1 cellular context compared by ENCODE assay signal in the genomic region with DNA sequence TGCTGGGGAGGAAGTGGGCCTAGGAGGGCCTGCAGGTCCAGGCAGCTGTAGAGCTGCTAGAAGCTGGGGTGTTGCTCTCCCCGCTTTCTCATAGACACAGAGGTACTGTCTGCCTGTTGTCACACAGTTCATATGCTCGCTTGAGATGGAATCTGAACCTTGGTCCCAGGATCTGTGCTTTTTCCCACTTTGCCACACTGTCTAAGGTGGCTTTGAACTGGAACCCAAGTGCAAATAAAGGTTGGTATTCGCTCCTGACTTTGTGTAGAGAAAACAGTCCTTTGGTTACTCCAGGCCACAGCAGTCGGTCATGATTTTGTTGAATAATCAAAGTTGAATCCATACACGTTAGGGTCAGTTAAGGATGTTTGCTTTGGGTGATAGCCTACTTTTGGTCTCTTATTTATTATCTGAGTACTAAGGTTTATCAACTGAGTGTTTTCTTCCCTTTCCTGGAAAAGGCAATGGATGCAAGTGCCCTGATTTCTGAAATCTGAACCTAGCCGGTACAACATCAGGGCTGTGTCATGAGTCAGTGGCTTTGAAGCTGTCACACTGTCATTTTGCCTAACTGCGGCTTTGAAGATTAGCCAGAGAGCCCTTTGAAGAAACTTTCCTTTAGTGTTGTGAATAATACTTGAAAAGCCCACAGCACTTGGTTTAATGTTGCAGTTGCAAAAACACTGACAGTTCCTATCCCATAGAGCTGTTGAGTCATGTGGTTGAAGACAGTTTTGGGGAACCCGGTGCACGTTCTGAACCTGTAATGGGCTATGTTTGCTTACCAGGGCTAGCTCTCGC.
TF ChIP-seq lines count a peak whose summit lies in the region.

No MANE protein-coding gene starts in this region.

TF ChIP-seq in HepG2, 621 proteins besides CTCF, POLR2A, EP300 and RAD21 (continued from another document and continues in another):
- TF ChIP-seq, protein P1, sequence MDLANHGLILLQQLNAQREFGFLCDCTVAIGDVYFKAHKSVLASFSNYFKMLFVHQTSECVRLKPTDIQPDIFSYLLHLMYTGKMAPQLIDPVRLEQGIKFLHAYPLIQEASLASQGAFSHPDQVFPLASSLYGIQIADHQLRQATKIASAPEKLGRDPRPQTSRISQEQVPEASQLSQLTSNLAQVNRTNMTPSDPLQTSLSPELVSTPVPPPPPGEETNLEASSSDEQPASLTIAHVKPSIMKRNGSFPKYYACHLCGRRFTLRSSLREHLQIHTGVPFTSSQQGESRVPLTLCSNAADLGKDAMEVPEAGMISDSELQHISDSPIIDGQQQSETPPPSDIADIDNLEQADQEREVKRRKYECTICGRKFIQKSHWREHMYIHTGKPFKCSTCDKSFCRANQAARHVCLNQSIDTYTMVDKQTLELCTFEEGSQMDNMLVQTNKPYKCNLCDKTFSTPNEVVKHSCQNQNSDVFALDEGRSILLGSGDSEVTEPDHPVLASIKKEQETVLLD (CRISPR knock-in tag; IDR thresholded peaks at IDR 0.05; ENCODE audit: low read depth): peak; percentile 45; the same call in 1 of the 2 replicates
- TF ChIP-seq ZNF282 (IDR thresholded peaks at IDR 0.05; ENCODE audit: partially characterized antibody) (no peak), DNMT3B (CRISPR knock-in tag; conservative IDR thresholded peaks at IDR 0.05) (no peak), TEAD2 (CRISPR knock-in tag; IDR thresholded peaks at IDR 0.05) (no peak), ZNF33B (CRISPR knock-in tag; IDR thresholded peaks at IDR 0.05) (no peak), PHF8 (CRISPR knock-in tag; IDR thresholded peaks at IDR 0.05) (peak; percentile 46; the same call in 1 of the 2 replicates), ZNF557 (CRISPR knock-in tag; IDR thresholded peaks at IDR 0.05) (0 out of 2 replicates have a peak, but pooled peaks have one; percentile 77), SALL2 (CRISPR knock-in tag; IDR thresholded peaks at IDR 0.05) (no peak; the same call in 1 of the 2 replicates), CHD4 (IDR thresholded peaks at IDR 0.05; ENCODE audit: borderline replicate concordance, low read length) (no peak; the same call in 1 of the 2 replicates), SCMH1 (CRISPR knock-in tag; IDR thresholded peaks at IDR 0.05; ENCODE audit: borderline replicate concordance) (no peak), ZEB1 (IDR thresholded peaks at IDR 0.05; ENCODE audit: insufficient replicate concordance, low read depth) (no peak), ZSCAN22 (CRISPR knock-in tag; IDR thresholded peaks at IDR 0.05) (peak; percentile 76; the same call in 1 of the 2 replicates), ZFP1 (CRISPR knock-in tag; IDR thresholded peaks at IDR 0.05) (0 out of 2 replicates have a peak, but pooled peaks have one; percentile 67), REXO4 (CRISPR knock-in tag; IDR thresholded peaks at IDR 0.05; ENCODE audit: borderline replicate concordance) (no peak), HDAC1 (CRISPR knock-in tag; IDR thresholded peaks at IDR 0.05) (peak; percentile 58), ZNF317 (CRISPR knock-in tag; IDR thresholded peaks at IDR 0.05) (peak; percentile 89), NR2F1 (CRISPR knock-in tag; IDR thresholded peaks at IDR 0.05) (peak in 1 of 2 experiments; percentile 24; a peak in 1 of 4 replicates), ZNF549 (CRISPR knock-in tag; IDR thresholded peaks at IDR 0.05) (no peak), RFXANK (CRISPR knock-in tag; IDR thresholded peaks at IDR 0.05) (no peak; the same call in 1 of the 2 replicates), ZNF737 (CRISPR knock-in tag; IDR thresholded peaks at IDR 0.05; ENCODE audit: borderline replicate concordance) (no peak), ZNF644 (CRISPR knock-in tag; IDR thresholded peaks at IDR 0.05; ENCODE audit: low read depth) (peak; percentile 30; the same call in 1 of the 2 replicates), HOXA5 (CRISPR knock-in tag; IDR thresholded peaks at IDR 0.05) (peak; percentile 49; the same call in 1 of the 2 replicates), ZNF234 (CRISPR knock-in tag; conservative IDR thresholded peaks at IDR 0.05) (no peak), FOXK1 (CRISPR knock-in tag; IDR thresholded peaks at IDR 0.05; ENCODE audit: borderline replicate concordance, low read depth) (peak; percentile 61), SRF (IDR thresholded peaks at IDR 0.05; ENCODE audit: low read depth, low read length) (0 out of 2 replicates have a peak, but pooled peaks have one; percentile 6), MBD4 (IDR thresholded peaks at IDR 0.05; ENCODE audit: borderline replicate concordance, low read length) (peak; percentile 56), ZNF383 (CRISPR knock-in tag; IDR thresholded peaks at IDR 0.05; ENCODE audit: borderline replicate concordance) (no peak), RBFOX2 (IDR thresholded peaks at IDR 0.05; ENCODE audit: low read depth, low read length) (peak; percentile 61), TCF7L2 (IDR thresholded peaks at IDR 0.05; ENCODE audit: low read depth, low read length) (peak; percentile 94), ZNF607 (CRISPR knock-in tag; IDR thresholded peaks at IDR 0.05; ENCODE audit: borderline replicate concordance) (peak; percentile 27; the same call in 1 of the 2 replicates), ZNF709 (CRISPR knock-in tag; IDR thresholded peaks at IDR 0.05) (no peak), ONECUT2 (CRISPR knock-in tag; IDR thresholded peaks at IDR 0.05) (0 out of 2 replicates have a peak, but pooled peaks have one; percentile 21), ZNF136 (CRISPR knock-in tag; IDR thresholded peaks at IDR 0.05; ENCODE audit: low read depth) (peak; percentile 34; the same call in 1 of the 2 replicates), PPARG (CRISPR knock-in tag; conservative IDR thresholded peaks at IDR 0.05) (peak; percentile 74; the same call in 1 of the 2 replicates), ZNF614 (CRISPR knock-in tag; IDR thresholded peaks at IDR 0.05; ENCODE audit: borderline replicate concordance) (peak; percentile 74), TARDBP (CRISPR knock-in tag; IDR thresholded peaks at IDR 0.05) (peak; percentile 77), ZNF451 (CRISPR knock-in tag; IDR thresholded peaks at IDR 0.05) (no peak), BHLHE40 (IDR thresholded peaks at IDR 0.05; ENCODE audit: low read length) (peak; percentile 86), HNRNPK (IDR thresholded peaks at IDR 0.05; ENCODE audit: low read depth, low read length, poor library complexity, severe bottlenecking) (no peak), MAZ (IDR thresholded peaks at IDR 0.05; ENCODE audit: borderline replicate concordance, low read depth, low read length) (no peak), MAZ (CRISPR knock-in tag; IDR thresholded peaks at IDR 0.05; ENCODE audit: low read depth) (peak; percentile 60; the same call in 1 of the 2 replicates), PHF20 (CRISPR knock-in tag; IDR thresholded peaks at IDR 0.05) (no peak), HOXA3 (CRISPR knock-in tag; IDR thresholded peaks at IDR 0.05) (peak; percentile 87), ZNF563 (CRISPR knock-in tag; IDR thresholded peaks at IDR 0.05) (no peak), ZNF124 (CRISPR knock-in tag; IDR thresholded peaks at IDR 0.05) (peak; percentile 80), CREM (IDR thresholded peaks at IDR 0.05) (peak; percentile 97), CREM (CRISPR knock-in tag; IDR thresholded peaks at IDR 0.05) (no peak), RBM22 (optimal IDR thresholded peaks at IDR 0.05; ENCODE audit: low read length) (peak; percentile 54)
- TF ChIP-seq, protein P2, sequence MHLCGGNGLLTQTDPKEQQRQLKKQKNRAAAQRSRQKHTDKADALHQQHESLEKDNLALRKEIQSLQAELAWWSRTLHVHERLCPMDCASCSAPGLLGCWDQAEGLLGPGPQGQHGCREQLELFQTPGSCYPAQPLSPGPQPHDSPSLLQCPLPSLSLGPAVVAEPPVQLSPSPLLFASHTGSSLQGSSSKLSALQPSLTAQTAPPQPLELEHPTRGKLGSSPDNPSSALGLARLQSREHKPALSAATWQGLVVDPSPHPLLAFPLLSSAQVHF (CRISPR knock-in tag; IDR thresholded peaks at IDR 0.05): no peak
- TF ChIP-seq, protein P3, sequence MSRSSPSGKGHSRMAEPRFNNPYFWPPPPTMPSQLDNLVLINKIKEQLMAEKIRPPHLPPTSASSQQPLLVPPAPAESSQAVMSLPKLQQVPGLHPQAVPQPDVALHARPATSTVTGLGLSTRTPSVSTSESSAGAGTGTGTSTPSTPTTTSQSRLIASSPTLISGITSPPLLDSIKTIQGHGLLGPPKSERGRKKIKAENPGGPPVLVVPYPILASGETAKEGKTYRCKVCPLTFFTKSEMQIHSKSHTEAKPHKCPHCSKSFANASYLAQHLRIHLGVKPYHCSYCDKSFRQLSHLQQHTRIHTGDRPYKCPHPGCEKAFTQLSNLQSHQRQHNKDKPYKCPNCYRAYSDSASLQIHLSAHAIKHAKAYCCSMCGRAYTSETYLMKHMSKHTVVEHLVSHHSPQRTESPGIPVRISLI (CRISPR knock-in tag; IDR thresholded peaks at IDR 0.05; ENCODE audit: borderline replicate concordance): peak; percentile 30; the same call in 1 of the 2 replicates
- TF ChIP-seq, protein P4, sequence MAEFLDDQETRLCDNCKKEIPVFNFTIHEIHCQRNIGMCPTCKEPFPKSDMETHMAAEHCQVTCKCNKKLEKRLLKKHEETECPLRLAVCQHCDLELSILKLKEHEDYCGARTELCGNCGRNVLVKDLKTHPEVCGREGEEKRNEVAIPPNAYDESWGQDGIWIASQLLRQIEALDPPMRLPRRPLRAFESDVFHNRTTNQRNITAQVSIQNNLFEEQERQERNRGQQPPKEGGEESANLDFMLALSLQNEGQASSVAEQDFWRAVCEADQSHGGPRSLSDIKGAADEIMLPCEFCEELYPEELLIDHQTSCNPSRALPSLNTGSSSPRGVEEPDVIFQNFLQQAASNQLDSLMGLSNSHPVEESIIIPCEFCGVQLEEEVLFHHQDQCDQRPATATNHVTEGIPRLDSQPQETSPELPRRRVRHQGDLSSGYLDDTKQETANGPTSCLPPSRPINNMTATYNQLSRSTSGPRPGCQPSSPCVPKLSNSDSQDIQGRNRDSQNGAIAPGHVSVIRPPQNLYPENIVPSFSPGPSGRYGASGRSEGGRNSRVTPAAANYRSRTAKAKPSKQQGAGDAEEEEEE (CRISPR knock-in tag; IDR thresholded peaks at IDR 0.05; ENCODE audit: borderline replicate concordance): no peak
- TF ChIP-seq, protein P5, sequence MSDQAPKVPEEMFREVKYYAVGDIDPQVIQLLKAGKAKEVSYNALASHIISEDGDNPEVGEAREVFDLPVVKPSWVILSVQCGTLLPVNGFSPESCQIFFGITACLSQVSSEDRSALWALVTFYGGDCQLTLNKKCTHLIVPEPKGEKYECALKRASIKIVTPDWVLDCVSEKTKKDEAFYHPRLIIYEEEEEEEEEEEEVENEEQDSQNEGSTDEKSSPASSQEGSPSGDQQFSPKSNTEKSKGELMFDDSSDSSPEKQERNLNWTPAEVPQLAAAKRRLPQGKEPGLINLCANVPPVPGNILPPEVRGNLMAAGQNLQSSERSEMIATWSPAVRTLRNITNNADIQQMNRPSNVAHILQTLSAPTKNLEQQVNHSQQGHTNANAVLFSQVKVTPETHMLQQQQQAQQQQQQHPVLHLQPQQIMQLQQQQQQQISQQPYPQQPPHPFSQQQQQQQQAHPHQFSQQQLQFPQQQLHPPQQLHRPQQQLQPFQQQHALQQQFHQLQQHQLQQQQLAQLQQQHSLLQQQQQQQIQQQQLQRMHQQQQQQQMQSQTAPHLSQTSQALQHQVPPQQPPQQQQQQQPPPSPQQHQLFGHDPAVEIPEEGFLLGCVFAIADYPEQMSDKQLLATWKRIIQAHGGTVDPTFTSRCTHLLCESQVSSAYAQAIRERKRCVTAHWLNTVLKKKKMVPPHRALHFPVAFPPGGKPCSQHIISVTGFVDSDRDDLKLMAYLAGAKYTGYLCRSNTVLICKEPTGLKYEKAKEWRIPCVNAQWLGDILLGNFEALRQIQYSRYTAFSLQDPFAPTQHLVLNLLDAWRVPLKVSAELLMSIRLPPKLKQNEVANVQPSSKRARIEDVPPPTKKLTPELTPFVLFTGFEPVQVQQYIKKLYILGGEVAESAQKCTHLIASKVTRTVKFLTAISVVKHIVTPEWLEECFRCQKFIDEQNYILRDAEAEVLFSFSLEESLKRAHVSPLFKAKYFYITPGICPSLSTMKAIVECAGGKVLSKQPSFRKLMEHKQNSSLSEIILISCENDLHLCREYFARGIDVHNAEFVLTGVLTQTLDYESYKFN (CRISPR knock-in tag; conservative IDR thresholded peaks at IDR 0.05): peak; percentile 96
- TF ChIP-seq, protein P6, sequence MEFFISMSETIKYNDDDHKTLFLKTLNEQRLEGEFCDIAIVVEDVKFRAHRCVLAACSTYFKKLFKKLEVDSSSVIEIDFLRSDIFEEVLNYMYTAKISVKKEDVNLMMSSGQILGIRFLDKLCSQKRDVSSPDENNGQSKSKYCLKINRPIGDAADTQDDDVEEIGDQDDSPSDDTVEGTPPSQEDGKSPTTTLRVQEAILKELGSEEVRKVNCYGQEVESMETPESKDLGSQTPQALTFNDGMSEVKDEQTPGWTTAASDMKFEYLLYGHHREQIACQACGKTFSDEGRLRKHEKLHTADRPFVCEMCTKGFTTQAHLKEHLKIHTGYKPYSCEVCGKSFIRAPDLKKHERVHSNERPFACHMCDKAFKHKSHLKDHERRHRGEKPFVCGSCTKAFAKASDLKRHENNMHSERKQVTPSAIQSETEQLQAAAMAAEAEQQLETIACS (CRISPR knock-in tag; IDR thresholded peaks at IDR 0.05): no peak
- TF ChIP-seq, protein P7, sequence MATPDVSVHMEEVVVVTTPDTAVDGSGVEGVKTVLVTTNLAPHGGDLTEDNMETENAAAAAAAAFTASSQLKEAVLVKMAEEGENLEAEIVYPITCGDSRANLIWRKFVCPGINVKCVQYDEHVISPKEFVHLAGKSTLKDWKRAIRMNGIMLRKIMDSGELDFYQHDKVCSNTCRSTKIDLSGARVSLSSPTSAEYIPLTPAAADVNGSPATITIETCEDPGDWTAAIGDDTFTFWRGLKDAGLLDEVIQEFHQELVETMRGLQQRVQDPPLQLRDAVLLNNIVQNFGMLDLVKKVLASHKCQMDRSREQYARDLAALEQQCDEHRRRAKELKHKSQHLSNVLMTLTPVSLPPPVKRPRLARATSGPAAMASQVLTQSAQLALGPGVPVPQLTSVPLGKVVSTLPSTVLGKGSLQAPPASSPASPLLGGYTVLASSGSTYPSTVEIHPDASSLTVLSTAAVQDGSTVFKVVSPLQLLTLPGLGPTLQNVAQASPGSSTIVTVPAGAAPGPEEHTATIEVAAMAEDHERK (CRISPR knock-in tag; IDR thresholded peaks at IDR 0.05; ENCODE audit: low read depth): no peak
- TF ChIP-seq, protein P8, sequence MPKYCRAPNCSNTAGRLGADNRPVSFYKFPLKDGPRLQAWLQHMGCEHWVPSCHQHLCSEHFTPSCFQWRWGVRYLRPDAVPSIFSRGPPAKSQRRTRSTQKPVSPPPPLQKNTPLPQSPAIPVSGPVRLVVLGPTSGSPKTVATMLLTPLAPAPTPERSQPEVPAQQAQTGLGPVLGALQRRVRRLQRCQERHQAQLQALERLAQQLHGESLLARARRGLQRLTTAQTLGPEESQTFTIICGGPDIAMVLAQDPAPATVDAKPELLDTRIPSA (CRISPR knock-in tag; IDR thresholded peaks at IDR 0.05; ENCODE audit: borderline replicate concordance): no peak
- TF ChIP-seq, protein P9, sequence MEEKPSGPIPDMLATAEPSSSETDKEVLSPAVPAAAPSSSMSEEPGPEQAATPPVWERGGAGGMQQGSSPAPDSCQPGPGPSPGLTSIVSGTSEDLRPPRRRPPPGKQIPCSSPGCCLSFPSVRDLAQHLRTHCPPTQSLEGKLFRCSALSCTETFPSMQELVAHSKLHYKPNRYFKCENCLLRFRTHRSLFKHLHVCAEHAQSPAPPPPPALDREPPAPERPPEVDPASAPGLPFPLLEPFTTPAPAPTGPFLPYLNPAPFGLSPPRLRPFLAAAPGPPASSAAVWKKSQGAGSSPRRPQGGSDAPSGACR (CRISPR knock-in tag; IDR thresholded peaks at IDR 0.05): no peak
